20 cellular contexts compared by ENCODE assay signal in the genomic region with DNA sequence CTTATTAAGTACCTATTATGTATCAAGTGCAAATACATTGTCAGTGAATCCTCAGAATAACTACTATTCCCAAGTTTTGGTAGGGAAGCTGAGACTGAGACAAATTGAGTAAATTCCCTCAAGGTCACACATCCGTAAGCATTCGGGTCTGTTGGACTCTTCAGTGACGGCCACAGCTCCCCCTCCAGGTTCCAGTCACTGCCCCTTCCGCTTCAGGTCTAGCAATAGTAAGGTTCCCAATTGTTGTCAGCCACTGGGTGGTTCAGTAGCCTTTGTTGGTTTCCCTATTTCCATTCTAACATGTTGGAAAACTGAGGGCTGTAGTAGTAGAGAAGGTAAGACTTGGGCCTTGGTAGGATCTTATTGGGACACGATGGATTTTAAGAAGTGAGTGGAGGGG.
"Had no signal": no experiment of that assay in that cellular context is flagged by ENCODE, and none has a peak within 500 bp of the region (broad histone marks: within the 10 kb centered on the region; RNA-seq: fewer than 3 reads in every experiment).

No MANE protein-coding gene starts in this region.

- DNase-seq: activated CD4-positive, alpha-beta memory T cell treated with anti-CD3 and anti-CD28 coated beads for 36 hours; activated gamma-delta T cell treated with Interleukin-2 at 50 U/mL for 16 hours; activated T-cell treated with anti-CD3 and anti-CD28 coated beads, Interleukin-2, amount 50 U/mL, for 4 hours; erythroblast; gastrocnemius medialis; mammary epithelial cell; mucosa of descending colon; occipital lobe; stimulated activated CD4-positive, alpha-beta T cell treated with anti-CD3 and anti-CD28 coated beads, Interleukin-4, amount 100 ng/mL, for 4 hours; stimulated activated CD8-positive, alpha-beta memory T cell treated with anti-CD3 and anti-CD28 coated beads, Interleukin-4, amount 100 ng/mL, for 48 hours; stimulated activated naive CD8-positive, alpha-beta T cell treated with anti-CD3 and anti-CD28 coated beads, Interleukin-15, Interleukin-2, amounts not matched to agents 100 U/mL and 50 U/mL, for 24 hours; T-helper 2 cell had no signal

- H3K27me3 ChIP-seq: ascending aorta, gastrocnemius medialis, heart left ventricle, suprapubic skin had no signal

- H3K4me1 ChIP-seq: ascending aorta, suprapubic skin had no signal

- H3K27me3 Mint-ChIP-seq: activated CD4-positive, alpha-beta memory T cell treated with anti-CD3 and anti-CD28 coated beads for 36 hours; type B pancreatic cell had no signal

- H3K27ac ChIP-seq: heart left ventricle, skin epidermis, suprapubic skin had no signal

- H3K4me3 ChIP-seq: ascending aorta, gastrocnemius medialis, heart left ventricle, mucosa of descending colon, skin epidermis, suprapubic skin had no signal

- H3K27ac Mint-ChIP-seq: activated CD4-positive, alpha-beta memory T cell treated with anti-CD3 and anti-CD28 coated beads for 36 hours; type B pancreatic cell had no signal

- ATAC-seq: activated CD4-positive, CD25-positive, alpha-beta regulatory T cell treated with anti-CD3 and anti-CD28 coated beads, Interleukin-2, amount 50 U/mL, for 24 hours; activated T-cell treated with anti-CD3 and anti-CD28 coated beads, Interleukin-2, amount 50 U/mL, for 4 hours; gastrocnemius medialis; left lobe of liver; mucosa of descending colon; stimulated activated naive CD8-positive, alpha-beta T cell treated with anti-CD3 and anti-CD28 coated beads, Interleukin-15, Interleukin-2, amounts not matched to agents 100 U/mL and 50 U/mL, for 24 hours had no signal

- H3K4me3 Mint-ChIP-seq: activated CD4-positive, alpha-beta memory T cell treated with anti-CD3 and anti-CD28 coated beads for 36 hours; activated T-cell treated with anti-CD3 and anti-CD28 coated beads, Interleukin-2, amount 50 U/mL, for 4 hours; nephron; type B pancreatic cell had no signal

- H3K9me3 Mint-ChIP-seq: activated CD4-positive, alpha-beta memory T cell treated with anti-CD3 and anti-CD28 coated beads for 36 hours; activated T-cell treated with anti-CD3 and anti-CD28 coated beads, Interleukin-2, amount 50 U/mL, for 4 hours; nephron; type B pancreatic cell had no signal

- H3K36me3 Mint-ChIP-seq: type B pancreatic cell had no signal

- H3K9me3 ChIP-seq: ascending aorta, gastrocnemius medialis, heart left ventricle, mucosa of descending colon, suprapubic skin had no signal
